Comparison of ENCODE assay signal across 28 cellular contexts in genomic region chr5:16749626-16750025, GRCh38.
"Had no signal": no experiment of that assay in that cellular context is flagged by ENCODE, and none has a peak within 500 bp of the region (broad histone marks: within the 10 kb centered on the region; RNA-seq: fewer than 3 reads in every experiment).

No MANE protein-coding gene starts in this region.

- H3K27ac ChIP-seq: adrenal gland, body of pancreas, epithelial cell of prostate, esophagus squamous epithelium, gastroesophageal sphincter, WERI-Rb-1 had no signal

- DNase-seq: activated CD4-positive, alpha-beta memory T cell treated with anti-CD3 and anti-CD28 coated beads for 36 hours; activated CD4-positive, alpha-beta T cell treated with anti-CD3 and anti-CD28 coated beads for 36 hours; activated CD4-positive, alpha-beta T cell treated with anti-CD3 and anti-CD28 coated beads, Interleukin-2, amount 10 ng/mL, durations not matched to agents 24 days and 14 days; activated CD4-positive, CD25-positive, alpha-beta regulatory T cell; activated CD4-positive, CD25-positive, alpha-beta regulatory T cell treated with anti-CD3 and anti-CD28 coated beads, Interleukin-2, amount 50 U/mL, for 72 hours; activated CD8-positive, alpha-beta memory T cell treated with anti-CD3 and anti-CD28 coated beads, Interleukin-2, amount 10 ng/mL, durations not matched to agents 7 days and 5 days; activated CD8-positive, alpha-beta memory T cell treated with anti-CD3 and anti-CD28 coated beads, Interleukin-2, amount 50 U/mL, for 4 hours; activated CD8-positive, alpha-beta T cell treated with anti-CD3 and anti-CD28 coated beads, Interleukin-2, amount 10 ng/mL, durations not matched to agents 7 days and 5 days; activated effector memory CD4-positive, alpha-beta T cell treated with anti-CD3 and anti-CD28 coated beads, Interleukin-2, amount 50 U/mL, for 16 hours; activated naive CD4-positive, alpha-beta T cell treated with anti-CD3 and anti-CD28 coated beads for 36 hours; activated naive CD8-positive, alpha-beta T cell treated with anti-CD3 and anti-CD28 coated beads for 36 hours; activated naive CD8-positive, alpha-beta T cell treated with anti-CD3 and anti-CD28 coated beads, Interleukin-2, amount 50 U/mL, for 24 hours; activated T-cell treated with anti-CD3 and anti-CD28 coated beads, Interleukin-2, amount 50 U/mL, for 1 hour; activated T-cell treated with anti-CD3 and anti-CD28 coated beads, Interleukin-2, amount 50 U/mL, for 48 hours; adrenal gland; amygdala; aorta; body of pancreas; cortex of kidney; effector CD8-positive, alpha-beta T cell; esophagus squamous epithelium; foreskin melanocyte; T-helper 1 cell; T-helper 17 cell; T1000; WERI-Rb-1 had no signal

- ATAC-seq: activated CD4-positive, alpha-beta T cell treated with anti-CD3 and anti-CD28 coated beads for 36 hours; activated CD8-positive, alpha-beta memory T cell treated with anti-CD3 and anti-CD28 coated beads, Interleukin-2, amount 10 ng/mL, durations not matched to agents 7 days and 5 days; activated CD8-positive, alpha-beta T cell treated with anti-CD3 and anti-CD28 coated beads, Interleukin-2, amount 10 ng/mL, durations not matched to agents 7 days and 5 days; activated naive CD8-positive, alpha-beta T cell treated with anti-CD3 and anti-CD28 coated beads, Interleukin-2, amount 50 U/mL, for 24 hours; body of pancreas; gastroesophageal sphincter; T-helper 17 cell had no signal

- H3K36me3 ChIP-seq: adrenal gland, gastroesophageal sphincter had no signal

- H3K4me3 ChIP-seq: adrenal gland, body of pancreas, esophagus squamous epithelium, gastroesophageal sphincter had no signal

- H3K9me3 ChIP-seq: adrenal gland, body of pancreas, esophagus squamous epithelium, gastroesophageal sphincter had no signal

- H3K27me3 ChIP-seq: adrenal gland, body of pancreas, esophagus squamous epithelium, gastroesophageal sphincter had no signal

- H3K4me1 ChIP-seq: adrenal gland, gastroesophageal sphincter had no signal
